Comparison of ENCODE assay signal across 1 cellular context in genomic region chr1:27938488-27938887, GRCh38.
TF ChIP-seq lines count a peak whose summit lies in the region.

No MANE protein-coding gene starts in this region.

TF ChIP-seq in H1, 55 proteins besides CTCF, POLR2A, EP300 and RAD21:
- TF ChIP-seq TAF7 (optimal IDR thresholded peaks at IDR 0.05; ENCODE audit: borderline replicate concordance, low read depth, low read length) (no peak), JUN (IDR thresholded peaks at IDR 0.05; ENCODE audit: low read depth, low read length) (no peak)
TF ChIP-seq in H1: peak in this region for 0.
